8 cellular contexts compared by ENCODE assay signal in the genomic region with DNA sequence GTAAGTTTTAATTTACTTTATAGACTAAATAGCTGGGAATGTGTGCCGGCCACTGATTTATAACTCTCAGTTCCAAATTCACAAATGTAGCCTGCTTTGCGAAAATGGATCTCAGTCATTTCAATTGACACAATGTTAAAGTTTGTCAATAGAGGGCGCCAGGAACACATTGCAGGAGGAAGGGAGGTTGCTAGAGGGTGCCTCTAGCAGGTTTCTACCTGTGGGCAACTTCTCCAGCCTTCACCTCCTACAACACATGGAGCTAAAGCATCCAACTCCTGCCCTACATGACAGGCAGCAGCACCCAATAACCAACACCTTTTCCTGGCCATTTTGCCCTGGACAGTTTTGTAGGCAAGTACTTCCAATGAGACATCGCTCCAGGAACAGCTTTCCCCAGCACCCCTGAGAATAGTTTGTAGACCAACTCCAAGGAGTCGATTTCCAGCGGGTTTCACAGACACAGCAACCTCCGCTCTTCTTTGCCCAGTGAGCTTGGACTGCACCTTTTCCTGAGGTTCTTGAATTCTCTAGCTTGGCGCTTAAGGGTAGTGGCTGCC.
A peak's percentile ranks its signal among the peaks of the same experiment; 100 is the strongest.
DNase-seq lines count a peak whose midpoint lies in the region; ATAC-seq and TF ChIP-seq lines count a peak whose summit lies in the region.

No MANE protein-coding gene starts in this region.

- POLR2A ChIA-PET in CD8-positive, alpha-beta memory T cell (lab: Charles Lee) = no interaction called here

- H3K27me3 Mint-ChIP-seq in CD8-positive, alpha-beta memory T cell = no peaks in the 10 kb centered on the region

- 78% methylated on average over 7 of the region's 8 CpGs for WGBS in mesenchymal stem cell

- no peak for ATAC-seq in HG02642 (IDR thresholded peaks at IDR 0.05; ENCODE audit: poor library complexity, unreplicated experiment)
- ATAC-seq in HG02798 (IDR thresholded peaks at IDR 0.05; ENCODE audit: poor library complexity, unreplicated experiment) = no peak

- CTCF ChIA-PET in CD8-positive, alpha-beta memory T cell (lab: Charles Lee) = no interaction called here

- no peaks in the 10 kb centered on the region for H3K36me3 ChIP-seq in mesenchymal stem cell (ENCODE audit: control insufficient read depth in 1 of 2, insufficient read depth in 2 of 2, low read depth in 1 of 2, low read length in 2 of 2)
- H3K36me3 ChIP-seq in CD8-positive, alpha-beta memory T cell (ENCODE audit: insufficient read depth, low read length) = no peaks in the 10 kb centered on the region

- no peak overlapping the region for H3K14ac ChIP-seq in mesenchymal stem cell (ENCODE audit: low read length in 2 of 2)

- H2BK12ac ChIP-seq in mesenchymal stem cell (ENCODE audit: low read length in 2 of 2) = no peak overlapping the region

- no peak overlapping the region for H3K27ac Mint-ChIP-seq in CD8-positive, alpha-beta memory T cell

- H3K27ac ChIP-seq in mesenchymal stem cell (ENCODE audit: low read length, poor library complexity, severe bottlenecking) = no peak overlapping the region
- H3K27ac ChIP-seq in CD8-positive, alpha-beta memory T cell (ENCODE audit: low read depth, low read length) = no peak overlapping the region

- H3K9me3 Mint-ChIP-seq in CD8-positive, alpha-beta memory T cell = peaks cover 0 to 19% (median 0%) of the 10 kb centered on the region in 5 donors

- in situ Hi-C loops in astrocyte of the spinal cord (cut with HindIII; ENCODE audit: low sequenced_read_pairs) = no loop called here

- no peak overlapping the region for H2BK15ac ChIP-seq in mesenchymal stem cell (ENCODE audit: low read depth, poor library complexity, severe bottlenecking)

- H3K9ac ChIP-seq in mesenchymal stem cell (ENCODE audit: low read length) = no peak overlapping the region

- no peaks in the 10 kb centered on the region for H3K36me3 Mint-ChIP-seq in CD8-positive, alpha-beta memory T cell

- H3K4me1 Mint-ChIP-seq in CD8-positive, alpha-beta memory T cell = no peaks in the 10 kb centered on the region

- H2BK5ac ChIP-seq in mesenchymal stem cell (ENCODE audit: low read depth, low read length, poor library complexity, severe bottlenecking) = no peak overlapping the region

- no peak overlapping the region for H2BK120ac ChIP-seq in mesenchymal stem cell (ENCODE audit: low read depth, low read length)

- H3K18ac ChIP-seq in mesenchymal stem cell (ENCODE audit: low read depth in 1 of 2, low read length in 2 of 2) = no peak overlapping the region

- H4K91ac ChIP-seq in mesenchymal stem cell (ENCODE audit: low read length) = no peak overlapping the region

- H2AFZ ChIP-seq in mesenchymal stem cell (ENCODE audit: low read depth, low read length) = no peak overlapping the region

- H3K27me3 ChIP-seq in mesenchymal stem cell (ENCODE audit: control insufficient read depth in 1 of 2, insufficient read depth in 1 of 2, low read length in 2 of 2) = no peaks in the 10 kb centered on the region
- H3K27me3 ChIP-seq in CD8-positive, alpha-beta memory T cell (ENCODE audit: insufficient read depth, low read length, poor library complexity, severe bottlenecking) = no peaks in the 10 kb centered on the region

- H3K9me3 ChIP-seq in mesenchymal stem cell (ENCODE audit: control insufficient read depth, low read length) = no peaks in the 10 kb centered on the region
- no peaks in the 10 kb centered on the region for H3K9me3 ChIP-seq in CD8-positive, alpha-beta memory T cell (ENCODE audit: low read length)

- no peak overlapping the region for H3K4me3 ChIP-seq in astrocyte of the spinal cord (ENCODE audit: low read depth, low read length)
- no peak overlapping the region for H3K4me3 ChIP-seq in mesenchymal stem cell (ENCODE audit: insufficient read depth in 1 of 2, low read depth in 1 of 2, low read length in 2 of 2)
- H3K4me3 ChIP-seq in CD8-positive, alpha-beta memory T cell (ENCODE audit: low read length) = no peak overlapping the region

- no peak overlapping the region for H3K23ac ChIP-seq in mesenchymal stem cell (ENCODE audit: low read length in 2 of 2)

- H2AK5ac ChIP-seq in mesenchymal stem cell (ENCODE audit: low read length, severe bottlenecking) = no peak overlapping the region

- no peak overlapping the region for H3K4ac ChIP-seq in mesenchymal stem cell (ENCODE audit: low read depth in 1 of 2, low read length in 2 of 2)

- H4K8ac ChIP-seq in mesenchymal stem cell (ENCODE audit: low read length) = no peak overlapping the region

- H3K4me2 ChIP-seq in mesenchymal stem cell (ENCODE audit: low read length, poor library complexity, severe bottlenecking) = no peak overlapping the region

- peak; percentile 67 for DNase-seq in DMS 273 (lab: John Stamatoyannopoulos, UW; ENCODE audit: unreplicated experiment)
- DNase-seq in DMS 273 treated with DMSO at 0.1 percent for 48 hours (lab: John Stamatoyannopoulos, UW) = no peak
- DNase-seq in NCI-H146 (lab: John Stamatoyannopoulos, UW) = peak; percentile 90
- DNase-seq in astrocyte of the spinal cord (ENCODE audit: low read depth, low spot score) = no peak
- DNase-seq in mesenchymal stem cell = peak; percentile 15
- DNase-seq in CD8-positive, alpha-beta memory T cell = no peak

- H3K4me3 Mint-ChIP-seq in CD8-positive, alpha-beta memory T cell = no peak overlapping the region

- H3K79me1 ChIP-seq in mesenchymal stem cell (replicated peaks; ENCODE audit: low read length, poor library complexity, severe bottlenecking) = no peaks in the 10 kb centered on the region

- peak; percentile 53 for TF ChIP-seq CTCF in astrocyte of the spinal cord (IDR thresholded peaks at IDR 0.05; ENCODE audit: low read depth, low read length)

- no peaks in the 10 kb centered on the region for H3K4me1 ChIP-seq in mesenchymal stem cell (ENCODE audit: control insufficient read depth, insufficient read depth, low read depth, low read length)
- no peaks in the 10 kb centered on the region for H3K4me1 ChIP-seq in CD8-positive, alpha-beta memory T cell (ENCODE audit: insufficient read depth, low read length)

Comparison
In these comparisons a context has a peak if more than half of its experiments do, and no peak if none do; other contexts are left out.
1. DNase-seq: peak in DMS 273 (single experiment), NCI-H146 (single experiment) and mesenchymal stem cell (single experiment); none in DMS 273 treated with DMSO at 0.1 percent for 48 hours (single experiment), astrocyte of the spinal cord (single experiment) and CD8-positive, alpha-beta memory T cell (0 of 5).